Comparison of ENCODE assay signal across 11 cellular contexts in the genomic region with DNA sequence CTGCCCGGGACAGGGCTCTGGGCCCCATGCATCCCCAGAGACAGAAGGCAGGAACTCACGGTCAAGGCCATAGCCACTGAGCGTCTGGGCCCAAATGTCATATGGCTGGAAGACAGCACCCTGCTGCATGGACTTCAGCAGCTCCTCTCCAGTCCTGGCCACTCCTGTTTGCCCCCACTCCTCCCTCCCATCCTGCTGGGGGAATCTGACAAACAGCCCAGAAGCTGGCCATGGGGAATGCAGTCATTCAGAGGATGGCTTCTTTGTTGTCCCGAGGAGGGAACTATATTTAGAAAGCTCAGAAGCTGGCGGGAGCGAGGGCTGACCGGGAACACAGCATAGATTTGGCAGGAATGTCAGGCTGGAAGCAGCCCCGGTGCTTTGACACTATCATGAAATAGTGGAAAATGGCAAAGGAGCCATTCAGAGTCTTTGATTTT. TPM values are rescaled to one million over a fixed set of nuclear protein-coding genes. Genes with fewer than 3 reads are reported as not detected.
DNase-seq lines count a peak whose midpoint lies in the region; ATAC-seq and TF ChIP-seq lines count a peak whose summit lies in the region.
"Had no signal": no experiment of that assay in that cellular context is flagged by ENCODE, and none has a peak within 500 bp of the region (broad histone marks: within the 10 kb centered on the region; RNA-seq: fewer than 3 reads in every experiment).

No MANE protein-coding gene starts in this region.

- no peak for TF ChIP-seq CTCF in left lung (IDR thresholded peaks at IDR 0.05)

- no peak overlapping the region for H3K4me2 ChIP-seq in skeletal muscle satellite cell (ENCODE audit: low read length)

- peak; percentile 78 for DNase-seq in GM04503 (ENCODE audit: low read depth)
- DNase-seq in dedifferentiated amniotic fluid mesenchymal stem cell (ENCODE audit: extremely low spot score): peak; percentile 70
- no peak for DNase-seq in left lung
- no peak for DNase-seq in DMS53 (lab: John Stamatoyannopoulos, UW)
- DNase-seq in stimulated activated CD4-positive, alpha-beta T cell treated with anti-CD3 and anti-CD28 coated beads, Interleukin-4, amount 100 ng/mL, for 4 hours: no peak
- DNase-seq: activated CD4-positive, alpha-beta T cell treated with anti-CD3 and anti-CD28 coated beads, Interleukin-2, amount 10 ng/mL, durations not matched to agents 24 days and 14 days; DND-41; effector CD4-positive, alpha-beta T cell had no signal

- intact Hi-C loops in left lung (cut with DNase I): no loop called here

- H3K4me3 ChIP-seq in left lung (no peak overlapping the region), skeletal muscle satellite cell (ENCODE audit: low read length) (no peak overlapping the region)

- H3K9me3 ChIP-seq in left lung: no peaks in the 10 kb centered on the region
- no peaks in the 10 kb centered on the region for H3K9me3 ChIP-seq in skeletal muscle satellite cell (replicated peaks; ENCODE audit: low read length)

- H3K4me1 ChIP-seq in left lung: peaks cover 29 to 32% of the 10 kb centered on the region in 2 donors
- H3K4me1 ChIP-seq in skeletal muscle satellite cell (ENCODE audit: control insufficient read depth, insufficient read depth, low read length): peaks cover 49% of the 10 kb centered on the region

- H3K27me3 ChIP-seq in left lung (no peaks in the 10 kb centered on the region), skeletal muscle satellite cell (ENCODE audit: control insufficient read depth, insufficient read depth, low read length) (no peaks in the 10 kb centered on the region)

- H3K9ac ChIP-seq in skeletal muscle satellite cell (ENCODE audit: low read depth, low read length): peak overlapping the region; percentile 14

- peak overlapping the region in 1 of 2 donors; percentile 52 for H3K27ac ChIP-seq in left lung

- H3K36me3 ChIP-seq in left lung (no peaks in the 10 kb centered on the region), skeletal muscle satellite cell (ENCODE audit: insufficient read depth, low read length) (no peaks in the 10 kb centered on the region)

- ATAC-seq in left lung: peak; percentile 43
- ATAC-seq in GM18502 (IDR thresholded peaks at IDR 0.05; ENCODE audit: poor library complexity, unreplicated experiment): no peak
- no peak for ATAC-seq in HG03571 (IDR thresholded peaks at IDR 0.05; ENCODE audit: unreplicated experiment)

RNA-seq across cellular contexts. Expression of a gene that starts 35.0 kb away (rescaled TPM):
- 100 to 1,000 TPM; 122 to 156 TPM for total RNA-seq in left lung
- 11.8 and 17.0 TPM in 2 replicates for total RNA-seq in skeletal muscle satellite cell (2012; rRNA removed)
- total RNA-seq: activated CD4-positive, alpha-beta T cell treated with anti-CD3 and anti-CD28 coated beads, Interleukin-2, amount 10 ng/mL, durations not matched to agents 24 days and 14 days had no signal

Comparison
In these comparisons a context has a peak if more than half of its experiments do, and no peak if none do; other contexts are left out.
1. DNase-seq: peak in GM04503 (single experiment) and dedifferentiated amniotic fluid mesenchymal stem cell (single experiment); none in left lung (0 of 2), DMS53 (single experiment) and stimulated activated CD4-positive, alpha-beta T cell treated with anti-CD3 and anti-CD28 coated beads, Interleukin-4, amount 100 ng/mL, for 4 hours (0 of 2).